Comparison of ENCODE assay signal across 20 cellular contexts in the genomic region with DNA sequence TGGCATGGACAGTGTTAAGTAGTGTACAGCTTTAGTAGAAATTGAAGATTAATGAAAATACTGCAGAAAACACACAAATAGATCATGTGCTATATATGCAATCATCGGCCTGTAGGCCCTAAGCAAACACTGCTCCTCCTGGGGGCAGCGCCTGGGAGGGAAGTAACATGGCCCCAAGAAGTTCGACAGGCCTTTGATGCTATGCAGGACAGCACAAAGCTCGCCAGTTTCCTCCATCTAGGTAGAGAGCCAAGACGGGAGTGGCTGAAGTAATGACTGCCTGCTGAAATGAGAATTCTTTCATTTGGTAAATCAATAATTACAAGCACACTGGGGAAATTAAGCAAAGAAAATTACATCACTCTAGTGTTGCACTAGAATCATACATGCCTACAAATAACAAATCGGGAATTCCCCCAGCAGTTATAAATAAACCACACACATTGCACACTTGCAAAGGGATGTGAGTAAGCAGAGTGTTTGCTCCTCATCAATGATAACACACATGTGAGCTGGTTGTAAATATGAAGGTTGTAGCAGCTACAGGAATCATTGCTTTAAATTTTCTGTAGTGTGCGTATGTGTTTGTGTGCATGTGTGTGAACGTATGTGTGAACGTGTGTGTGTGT.
A peak's percentile ranks its signal among the peaks of the same experiment; 100 is the strongest.
DNase-seq lines count a peak whose midpoint lies in the region; ATAC-seq and TF ChIP-seq lines count a peak whose summit lies in the region.
"Had no signal": no experiment of that assay in that cellular context is flagged by ENCODE, and none has a peak within 500 bp of the region (broad histone marks: within the 10 kb centered on the region; RNA-seq: fewer than 3 reads in every experiment).

No MANE protein-coding gene starts in this region.

- no peak for ATAC-seq in HG02852 (IDR thresholded peaks at IDR 0.05; ENCODE audit: unreplicated experiment)
- ATAC-seq: A549, GM23338, HCT116 had no signal

- H3K4me3 ChIP-seq in esophagus muscularis mucosa (no peak overlapping the region), rectal smooth muscle tissue (ENCODE audit: low read length) (no peak overlapping the region)
- H3K4me3 ChIP-seq: A549, GM23338 had no signal

- H3K27me3 ChIP-seq in esophagus muscularis mucosa = no peaks in the 10 kb centered on the region
- H3K27me3 ChIP-seq in rectal smooth muscle tissue (ENCODE audit: control insufficient read depth, insufficient read depth, low read length) = no peaks in the 10 kb centered on the region

- intact Hi-C loops in esophagus muscularis mucosa (cut with DNase I) = no loop called here

- TF ChIP-seq CTCF in esophagus muscularis mucosa (IDR thresholded peaks at IDR 0.05) = no peak

- DNase-seq in Daoy (ENCODE audit: low read depth) (peak; percentile 15), NAMALWA (ENCODE audit: low spot score) (peak; percentile 18), esophagus muscularis mucosa (ENCODE audit: extremely low spot score) (peak; percentile 57), mesenteric fat pad (ENCODE audit: low spot score) (no peak)
- DNase-seq in stimulated activated CD4-positive, alpha-beta T cell treated with anti-CD3 and anti-CD28 coated beads, Interleukin-2, amount 100 ng/mL, for 48 hours = no peak
- DNase-seq: C1 segment of cervical spinal cord, DMS79, NCI-H1048, NCI-H1436 treated with DMSO at 0.1 percent for 48 hours, NCI-H2029, NCI-H345, NCI-H524 treated with DMSO at 0.1 percent for 48 hours, SHP77 treated with DMSO at 0.1 percent for 48 hours, SK-N-SH had no signal

- WGBS in esophagus muscularis mucosa = 65% methylated on average over 9 of the region's 9 CpGs

- peaks cover 0 to 15% (median 3%) of the 10 kb centered on the region in 4 donors for H3K9me3 ChIP-seq in esophagus muscularis mucosa
- H3K9me3 ChIP-seq: SK-N-SH had no signal

- H3K36me3 ChIP-seq in esophagus muscularis mucosa (no peaks in the 10 kb centered on the region), rectal smooth muscle tissue (ENCODE audit: control insufficient read depth, insufficient read depth, low read length) (no peaks in the 10 kb centered on the region)

- no peak for TF ChIP-seq EP300 in esophagus muscularis mucosa (IDR thresholded peaks at IDR 0.05)

- no peaks in the 10 kb centered on the region for H3K4me1 ChIP-seq in esophagus muscularis mucosa
- H3K4me1 ChIP-seq in rectal smooth muscle tissue (ENCODE audit: control insufficient read depth, insufficient read depth, low read length) = no peaks in the 10 kb centered on the region
- H3K4me1 ChIP-seq: A549 had no signal

- H3K27ac ChIP-seq in esophagus muscularis mucosa (replicated peaks in 1 of 4) (no peak overlapping the region), rectal smooth muscle tissue (ENCODE audit: low read depth, low read length) (peak overlapping the region; percentile 28)
- H3K27ac ChIP-seq: A549, KMS-11 had no signal

- TF ChIP-seq POLR2A in esophagus muscularis mucosa (IDR thresholded peaks at IDR 0.05; ENCODE audit: low read depth) = no peak

- H3K9ac ChIP-seq in rectal smooth muscle tissue (ENCODE audit: low read length) = no peak overlapping the region
- H3K9ac ChIP-seq: KMS-11, SK-N-SH had no signal

Comparison
In these comparisons a context has a peak if more than half of its experiments do, and no peak if none do; other contexts are left out.
1. DNase-seq: peak in Daoy (single experiment), NAMALWA (single experiment) and esophagus muscularis mucosa (single experiment); none in mesenteric fat pad (single experiment) and stimulated activated CD4-positive, alpha-beta T cell treated with anti-CD3 and anti-CD28 coated beads, Interleukin-2, amount 100 ng/mL, for 48 hours (0 of 2).